Comparison of ENCODE assay signal across 19 cellular contexts in the genomic region with DNA sequence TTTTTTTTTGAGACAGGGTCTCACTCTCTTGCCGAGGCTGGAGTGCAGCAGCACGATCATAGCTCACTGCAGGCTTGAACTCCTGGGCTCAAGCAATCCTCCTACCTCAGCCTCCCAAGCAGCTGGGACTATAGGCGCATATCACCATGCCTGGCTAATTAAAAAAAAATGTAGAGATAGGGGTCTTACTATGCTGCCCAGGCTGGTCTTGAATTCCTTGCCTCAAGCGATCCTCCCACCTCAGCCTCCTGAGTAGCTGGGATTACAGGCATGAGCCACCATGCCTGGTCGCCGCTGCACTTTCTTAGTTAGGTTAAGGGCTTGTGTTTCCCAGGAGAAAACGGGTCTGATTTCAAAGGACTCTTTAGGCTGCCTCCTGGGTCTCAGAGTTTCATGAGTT. TPM values are rescaled to one million over a fixed set of nuclear protein-coding genes. Genes with fewer than 3 reads are reported as not detected.
"Had no signal": no experiment of that assay in that cellular context is flagged by ENCODE, and none has a peak within 500 bp of the region (broad histone marks: within the 10 kb centered on the region; RNA-seq: fewer than 3 reads in every experiment).

No MANE protein-coding gene starts in this region.

RNA-seq across cellular contexts. Expression of a gene that starts 52.3 kb away (rescaled TPM):
- total RNA-seq: ascending aorta, cardiac muscle cell, cerebellum, endothelial cell of umbilical vein, fibroblast of lung, fibroblast of villous mesenchyme, gastroesophageal sphincter, left cardiac atrium, left ventricle myocardium superior, lung microvascular endothelial cell, mesenteric fat pad, mucosa of descending colon, myocyte, pancreas, prostate gland, sciatic nerve, transverse colon, uterus had no signal
- polyA plus RNA-seq: cardiac muscle cell, endothelial cell of umbilical vein, esophagus, fibroblast of lung, pancreas had no signal
